Comparison of ENCODE assay signal across 8 cellular contexts in genomic region chr2:102063948-102064678, GRCh38.
DNase-seq lines count a peak whose midpoint lies in the region; TF ChIP-seq lines count a peak whose summit lies in the region.

No MANE protein-coding gene starts in this region.

- peaks cover 2% of the 10 kb centered on the region for H3K9me3 Mint-ChIP-seq in activated naive CD4-positive, alpha-beta T cell treated with anti-CD3 and anti-CD28 coated beads for 36 hours
- H3K9me3 Mint-ChIP-seq in T-helper 1 cell treated with Interleukin-12 subunit alpha and Interleukin-12 subunit beta and Interleukin-4 antibody, amounts not matched to agents 30 μg/mL and 1 μg/mL, for 36 hours: peaks cover 5% of the 10 kb centered on the region

- no peak for TF ChIP-seq CTCF in tibial artery (IDR thresholded peaks at IDR 0.05)

- H3K9ac ChIP-seq in mucosa of rectum (ENCODE audit: low read depth in 1 of 2, low read length in 2 of 2): peak overlapping the region; percentile 34 to 55

- H3K9me3 ChIP-seq in mucosa of rectum (ENCODE audit: control insufficient read depth in 2 of 2, low read length in 2 of 2): no peaks in the 10 kb centered on the region
- no peaks in the 10 kb centered on the region for H3K9me3 ChIP-seq in tibial artery

- H3K27me3 ChIP-seq in mucosa of rectum (ENCODE audit: control insufficient read depth in 2 of 2, insufficient read depth in 2 of 2, low read length in 2 of 2) (no peaks in the 10 kb centered on the region), tibial artery (no peaks in the 10 kb centered on the region)

- H3K27me3 Mint-ChIP-seq in activated naive CD4-positive, alpha-beta T cell treated with anti-CD3 and anti-CD28 coated beads for 36 hours (ENCODE audit: low read depth): no peaks in the 10 kb centered on the region
- peaks cover 5% of the 10 kb centered on the region for H3K27me3 Mint-ChIP-seq in T-helper 1 cell treated with Interleukin-12 subunit alpha and Interleukin-12 subunit beta and Interleukin-4 antibody, amounts not matched to agents 30 μg/mL and 1 μg/mL, for 36 hours (ENCODE audit: low read depth)

- H3K4me1 Mint-ChIP-seq in activated naive CD4-positive, alpha-beta T cell treated with anti-CD3 and anti-CD28 coated beads for 36 hours (ENCODE audit: low read depth): peaks cover 27% of the 10 kb centered on the region
- H3K4me1 Mint-ChIP-seq in T-helper 1 cell treated with Interleukin-12 subunit alpha and Interleukin-12 subunit beta and Interleukin-4 antibody, amounts not matched to agents 30 μg/mL and 1 μg/mL, for 36 hours (ENCODE audit: low read depth): peaks cover 25% of the 10 kb centered on the region

- TF ChIP-seq POLR2A in erythroblast (IDR thresholded peaks at IDR 0.05; ENCODE audit: low read length): peak; percentile 66

- DNase-seq in activated naive CD4-positive, alpha-beta T cell treated with anti-CD3 and anti-CD28 coated beads for 36 hours: peak; percentile 73
- DNase-seq in activated naive CD4-positive, alpha-beta T cell (lab: John Stamatoyannopoulos, UW): no peak
- peak; percentile 96 for DNase-seq in erythroblast (lab: John Stamatoyannopoulos, UW)
- DNase-seq in tibial artery: peak; percentile 96
- DNase-seq in NCI-H82 (lab: John Stamatoyannopoulos, UW): no peak
- no peak for DNase-seq in NCI-H1105 treated with DMSO at 0.1 percent for 48 hours (lab: John Stamatoyannopoulos, UW)

- H3K4me3 ChIP-seq in mucosa of rectum (ENCODE audit: low read length in 2 of 2) (peak overlapping the region in 1 of 2 donors; percentile 28), tibial artery (peak overlapping the region in 1 of 2 donors; percentile 20)

- H3K4me3 Mint-ChIP-seq in activated naive CD4-positive, alpha-beta T cell treated with anti-CD3 and anti-CD28 coated beads for 36 hours: no peak overlapping the region
- H3K4me3 Mint-ChIP-seq in T-helper 1 cell treated with Interleukin-12 subunit alpha and Interleukin-12 subunit beta and Interleukin-4 antibody, amounts not matched to agents 30 μg/mL and 1 μg/mL, for 36 hours: no peak overlapping the region

- H3K36me3 ChIP-seq in mucosa of rectum (ENCODE audit: control insufficient read depth in 2 of 2, insufficient read depth in 2 of 2, low read length in 2 of 2): no peaks in the 10 kb centered on the region
- no peaks in the 10 kb centered on the region for H3K36me3 ChIP-seq in tibial artery

- intact Hi-C loops in activated naive CD4-positive, alpha-beta T cell treated with anti-CD3 and anti-CD28 coated beads for 36 hours (cut with micrococcal nuclease): loop anchor here (2.0 kb wide), 2 partner anchors 35 to 327 kb away; no protein-coding TSS in a partner anchor
- intact Hi-C loops in tibial artery (cut with DNase I; ENCODE audit: low total_unique reads): loop anchor here (10.0 kb wide), 1 partner anchor 81 kb away; the partner anchor contains the start of gene IL1R1

- H3K27ac ChIP-seq in mucosa of rectum (ENCODE audit: low read depth in 2 of 2, low read length in 2 of 2) (peak overlapping the region; percentile 89 to 90), tibial artery (peak overlapping the region; percentile 88 to 95)

- peak overlapping the region; percentile 44 for H3K27ac Mint-ChIP-seq in activated naive CD4-positive, alpha-beta T cell treated with anti-CD3 and anti-CD28 coated beads for 36 hours
- H3K27ac Mint-ChIP-seq in T-helper 1 cell treated with Interleukin-12 subunit alpha and Interleukin-12 subunit beta and Interleukin-4 antibody, amounts not matched to agents 30 μg/mL and 1 μg/mL, for 36 hours: peak overlapping the region; percentile 26

- CTCF ChIA-PET in activated naive CD4-positive, alpha-beta T cell treated with anti-CD3 and anti-CD28 coated beads for 36 hours (lab: Charles Lee): interaction anchor here (1.8 kb wide), 1 partner anchor 176 kb away, joined by 7 read pairs; no protein-coding TSS in a partner anchor

- H3K4me1 ChIP-seq in mucosa of rectum (ENCODE audit: control insufficient read depth in 2 of 2, insufficient read depth in 2 of 2, low read length in 2 of 2): peaks cover 21 to 24% of the 10 kb centered on the region in 2 donors
- H3K4me1 ChIP-seq in tibial artery: peaks cover 5 to 79% (median 62%) of the 10 kb centered on the region in 4 donors

- no peaks in the 10 kb centered on the region for H3K36me3 Mint-ChIP-seq in activated naive CD4-positive, alpha-beta T cell treated with anti-CD3 and anti-CD28 coated beads for 36 hours (ENCODE audit: low read depth)
- H3K36me3 Mint-ChIP-seq in T-helper 1 cell treated with Interleukin-12 subunit alpha and Interleukin-12 subunit beta and Interleukin-4 antibody, amounts not matched to agents 30 μg/mL and 1 μg/mL, for 36 hours (ENCODE audit: low read depth): no peaks in the 10 kb centered on the region

Comparison
In these comparisons a context has a peak if more than half of its experiments do, and no peak if none do; other contexts are left out.
1. DNase-seq: peak in activated naive CD4-positive, alpha-beta T cell treated with anti-CD3 and anti-CD28 coated beads for 36 hours (single experiment), erythroblast (2 of 2) and tibial artery (2 of 2); none in activated naive CD4-positive, alpha-beta T cell (0 of 4), NCI-H82 (single experiment) and NCI-H1105 treated with DMSO at 0.1 percent for 48 hours (single experiment).